Comparison of ENCODE assay signal across 12 cellular contexts in the genomic region with DNA sequence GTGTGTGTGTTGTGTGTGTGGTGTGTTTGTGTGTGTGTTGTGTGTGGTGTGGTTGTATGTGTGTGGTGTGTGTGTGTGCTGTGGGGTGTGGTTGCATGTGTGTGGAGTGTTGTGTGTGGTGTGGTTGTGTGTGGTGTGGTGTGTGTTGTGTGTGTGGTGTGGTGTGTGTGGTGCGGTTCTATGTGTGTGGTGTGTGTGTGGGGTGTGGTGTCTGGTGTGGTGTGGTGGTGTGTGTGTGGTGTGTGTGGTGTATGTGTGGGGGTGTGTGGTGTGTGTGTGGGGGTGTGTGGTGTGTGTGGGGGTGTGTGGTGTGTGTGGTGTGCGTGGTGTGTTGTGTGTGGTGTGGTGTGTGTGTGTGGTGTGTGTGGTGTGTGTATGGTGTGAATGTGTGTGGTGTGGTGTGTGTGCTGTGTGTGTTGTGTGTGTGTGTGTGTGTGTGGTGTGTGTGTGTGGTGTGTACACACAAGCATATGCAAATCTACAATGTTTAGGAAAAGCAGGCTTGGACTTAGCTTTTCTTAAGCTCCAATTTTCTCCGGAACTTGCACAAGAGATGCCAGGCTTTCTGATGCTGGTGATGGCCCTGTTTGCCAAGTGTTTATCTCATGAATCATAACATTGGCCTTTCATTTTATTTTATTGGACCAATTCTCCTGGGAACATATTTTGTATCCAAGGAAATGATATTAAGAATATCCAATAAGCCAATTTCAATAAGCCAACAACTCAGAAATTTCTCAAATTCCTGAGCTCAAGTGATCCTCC.
DNase-seq lines count a peak whose midpoint lies in the region; ATAC-seq and TF ChIP-seq lines count a peak whose summit lies in the region.
"Had no signal": no experiment of that assay in that cellular context is flagged by ENCODE, and none has a peak within 500 bp of the region (broad histone marks: within the 10 kb centered on the region; RNA-seq: fewer than 3 reads in every experiment).

No MANE protein-coding gene starts in this region.

- no peak for TF ChIP-seq POLR2A in NB4 (IDR thresholded peaks at IDR 0.05; ENCODE audit: extremely low read depth, insufficient read length)

- WGBS in endodermal cell (ENCODE audit: insufficient coverage in 1 of 2, insufficient read length in 1 of 2), 2 experiments: 100% methylated on average over 1 to 2 of the region's 3 CpGs

- H3K4me3 Mint-ChIP-seq in nephron progenitor cell (no peak overlapping the region), endodermal cell (no peak overlapping the region)
- H3K4me3 Mint-ChIP-seq: stimulated activated naive B cell treated with anti-CD40 and anti-IgM and Interleukin-4, amounts not matched to agents 10 μg/mL and 1 μg/mL and 100 μg/mL, for 72 hours had no signal

- H3K9me3 ChIP-seq in endodermal cell (ENCODE audit: control insufficient read depth, low read length): no peaks in the 10 kb centered on the region

- H3K4me1 Mint-ChIP-seq in nephron progenitor cell (peaks cover 39% of the 10 kb centered on the region), endodermal cell (peaks cover 14% of the 10 kb centered on the region)

- H3K4me3 ChIP-seq in NB4 (ENCODE audit: low read depth, low read length): no peak overlapping the region
- no peak overlapping the region for H3K4me3 ChIP-seq in cardiac fibroblast (replicated peaks in 1 of 2; ENCODE audit: low read depth in 2 of 2, low read length in 2 of 2)
- H3K4me3 ChIP-seq in endodermal cell (ENCODE audit: low read length): no peak overlapping the region

- H3K27me3 ChIP-seq in endodermal cell (ENCODE audit: control insufficient read depth, insufficient read depth, low read length, poor library complexity, severe bottlenecking): no peaks in the 10 kb centered on the region

- DNase-seq in EL (peak; percentile 73), NB4 (ENCODE audit: low read depth) (peak; percentile 2), cardiac fibroblast (ENCODE audit: low read depth in 2 of 2) (peak; percentile 62 to 63), nephron progenitor cell (no peak), endodermal cell (no peak), SKM-1 (lab: John Stamatoyannopoulos, UW; ENCODE audit: unreplicated experiment) (no peak), cerebellar cortex (ENCODE audit: low spot score) (no peak)
- DNase-seq: activated CD4-positive, CD25-positive, alpha-beta regulatory T cell treated with anti-CD3 and anti-CD28 coated beads, Interleukin-2, amount 50 U/mL, for 72 hours; NCI-H1417 treated with DMSO at 0.1 percent for 48 hours; stimulated activated naive B cell treated with anti-CD40 and anti-IgM and Interleukin-4, amounts not matched to agents 10 μg/mL and 1 μg/mL and 100 μg/mL, for 72 hours had no signal

- H3K27ac ChIP-seq in endodermal cell (ENCODE audit: low read depth, low read length): no peak overlapping the region

- H3K9ac ChIP-seq in endodermal cell (ENCODE audit: extremely low read depth, low read length, poor library complexity, severe bottlenecking): no peak overlapping the region

- H3K4me1 ChIP-seq in endodermal cell (ENCODE audit: control insufficient read depth, insufficient read depth, low read length): peaks cover 7% of the 10 kb centered on the region

- H3K36me3 Mint-ChIP-seq in nephron progenitor cell (ENCODE audit: low read depth) (no peaks in the 10 kb centered on the region), endodermal cell (ENCODE audit: low read depth) (no peaks in the 10 kb centered on the region)
- H3K36me3 Mint-ChIP-seq: stimulated activated naive B cell treated with anti-CD40 and anti-IgM and Interleukin-4, amounts not matched to agents 10 μg/mL and 1 μg/mL and 100 μg/mL, for 72 hours had no signal

- H3K9me3 Mint-ChIP-seq in nephron progenitor cell (no peaks in the 10 kb centered on the region), endodermal cell (no peaks in the 10 kb centered on the region)

- TF ChIP-seq CTCF in NB4 (IDR thresholded peaks at IDR 0.05; ENCODE audit: low read depth, low read length): no peak
- no peak for TF ChIP-seq CTCF in cardiac fibroblast (IDR thresholded peaks at IDR 0.05; ENCODE audit: low read depth, low read length)
- TF ChIP-seq CTCF in nephron progenitor cell (IDR thresholded peaks at IDR 0.05): no peak
- TF ChIP-seq CTCF in endodermal cell (conservative IDR thresholded peaks at IDR 0.05): no peak

- H3K36me3 ChIP-seq in endodermal cell (ENCODE audit: control insufficient read depth, insufficient read depth, low read length): no peaks in the 10 kb centered on the region

- no peak for ATAC-seq in HG03378 (IDR thresholded peaks at IDR 0.05; ENCODE audit: unreplicated experiment)
- ATAC-seq: left lobe of liver; stimulated activated naive B cell treated with anti-CD40 and anti-IgM and Interleukin-4, amounts not matched to agents 10 μg/mL and 1 μg/mL and 100 μg/mL, for 72 hours had no signal

- H3K27ac Mint-ChIP-seq in nephron progenitor cell (peak overlapping the region; percentile 70), endodermal cell (no peak overlapping the region)
- H3K27ac Mint-ChIP-seq: stimulated activated naive B cell treated with anti-CD40 and anti-IgM and Interleukin-4, amounts not matched to agents 10 μg/mL and 1 μg/mL and 100 μg/mL, for 72 hours had no signal

- H3K27me3 Mint-ChIP-seq in nephron progenitor cell (ENCODE audit: low read depth, poor library complexity) (no peaks in the 10 kb centered on the region), endodermal cell (ENCODE audit: insufficient read depth) (no peaks in the 10 kb centered on the region)
- H3K27me3 Mint-ChIP-seq: stimulated activated naive B cell treated with anti-CD40 and anti-IgM and Interleukin-4, amounts not matched to agents 10 μg/mL and 1 μg/mL and 100 μg/mL, for 72 hours had no signal

Comparison
In these comparisons a context has a peak if more than half of its experiments do, and no peak if none do; other contexts are left out.
1. DNase-seq: peak in EL (single experiment), NB4 (single experiment) and cardiac fibroblast (2 of 2); none in nephron progenitor cell (single experiment), endodermal cell (single experiment), SKM-1 (single experiment) and cerebellar cortex (single experiment).